ENCODE assay signal across 20 cellular contexts in the genomic region with DNA sequence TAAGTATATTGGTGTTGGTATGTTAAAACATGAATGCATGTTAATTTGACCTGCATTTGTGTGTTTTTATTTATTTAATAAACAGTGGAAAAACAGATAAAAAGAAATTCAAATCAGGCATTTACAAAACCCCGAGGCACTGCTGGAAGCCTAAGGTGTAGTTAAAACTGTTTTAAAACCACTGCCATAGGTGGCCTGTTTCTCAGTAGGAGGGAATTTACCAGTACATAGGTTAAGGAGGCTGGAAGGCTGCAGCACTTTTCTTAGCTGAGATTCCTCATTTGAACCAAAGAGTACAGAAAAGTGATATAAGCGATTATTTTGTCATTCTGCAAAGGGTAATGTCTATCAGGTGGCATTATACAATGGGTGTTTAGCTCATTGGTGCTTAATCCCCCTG.
"Had no signal": no experiment of that assay in that cellular context is flagged by ENCODE, and none has a peak within 500 bp of the region (broad histone marks: within the 10 kb centered on the region; RNA-seq: fewer than 3 reads in every experiment).

No MANE protein-coding gene starts in this region.

- H3K27ac Mint-ChIP-seq: activated CD4-positive, alpha-beta T cell treated with anti-CD3 and anti-CD28 coated beads, Interleukin-2, amount 10 ng/mL, durations not matched to agents 24 days and 14 days; activated CD8-positive, alpha-beta memory T cell treated with anti-CD3 and anti-CD28 coated beads, Interleukin-2, amount 10 ng/mL, durations not matched to agents 7 days and 5 days; activated CD8-positive, alpha-beta T cell treated with anti-CD3 and anti-CD28 coated beads for 36 hours; activated naive CD8-positive, alpha-beta T cell treated with anti-CD3 and anti-CD28 coated beads, Interleukin-2, amount 10 ng/mL, durations not matched to agents 7 days and 5 days; activated T-helper 17 cell treated with anti-CD3 and anti-CD28 coated beads, Interleukin-2, amount 50 U/mL, for 72 hours; stimulated activated naive CD8-positive, alpha-beta T cell treated with anti-CD3 and anti-CD28 coated beads, Interleukin-15, Interleukin-2, amounts not matched to agents 100 ng/mL and 50 ng/mL, for 24 hours had no signal

- H3K9me3 Mint-ChIP-seq: activated CD4-positive, alpha-beta T cell treated with anti-CD3 and anti-CD28 coated beads, Interleukin-2, amount 10 ng/mL, durations not matched to agents 24 days and 14 days; activated CD8-positive, alpha-beta T cell treated with anti-CD3 and anti-CD28 coated beads for 36 hours; activated naive CD8-positive, alpha-beta T cell treated with anti-CD3 and anti-CD28 coated beads, Interleukin-2, amount 10 ng/mL, durations not matched to agents 7 days and 5 days; activated T-helper 17 cell treated with anti-CD3 and anti-CD28 coated beads, Interleukin-2, amount 50 U/mL, for 72 hours; effector memory CD8-positive, alpha-beta T cell; natural killer cell; stimulated activated naive CD8-positive, alpha-beta T cell treated with anti-CD3 and anti-CD28 coated beads, Interleukin-15, Interleukin-2, amounts not matched to agents 100 ng/mL and 50 ng/mL, for 24 hours had no signal

- H3K4me3 Mint-ChIP-seq: activated CD4-positive, alpha-beta T cell treated with anti-CD3 and anti-CD28 coated beads, Interleukin-2, amount 10 ng/mL, durations not matched to agents 24 days and 14 days; activated CD8-positive, alpha-beta memory T cell treated with anti-CD3 and anti-CD28 coated beads, Interleukin-2, amount 10 ng/mL, durations not matched to agents 7 days and 5 days; activated CD8-positive, alpha-beta T cell treated with anti-CD3 and anti-CD28 coated beads for 36 hours; activated naive CD8-positive, alpha-beta T cell treated with anti-CD3 and anti-CD28 coated beads, Interleukin-2, amount 10 ng/mL, durations not matched to agents 7 days and 5 days; activated T-helper 17 cell treated with anti-CD3 and anti-CD28 coated beads, Interleukin-2, amount 50 U/mL, for 72 hours; effector memory CD8-positive, alpha-beta T cell; natural killer cell; stimulated activated naive CD8-positive, alpha-beta T cell treated with anti-CD3 and anti-CD28 coated beads, Interleukin-15, Interleukin-2, amounts not matched to agents 100 ng/mL and 50 ng/mL, for 24 hours had no signal

- H3K4me1 Mint-ChIP-seq: activated CD4-positive, alpha-beta T cell treated with anti-CD3 and anti-CD28 coated beads, Interleukin-2, amount 10 ng/mL, durations not matched to agents 24 days and 14 days; activated CD8-positive, alpha-beta memory T cell treated with anti-CD3 and anti-CD28 coated beads, Interleukin-2, amount 10 ng/mL, durations not matched to agents 7 days and 5 days; activated naive CD8-positive, alpha-beta T cell treated with anti-CD3 and anti-CD28 coated beads, Interleukin-2, amount 10 ng/mL, durations not matched to agents 7 days and 5 days had no signal

- DNase-seq: activated CD4-positive, alpha-beta T cell treated with anti-CD3 and anti-CD28 coated beads, Interleukin-2, amount 10 ng/mL, durations not matched to agents 24 days and 14 days; activated CD8-positive, alpha-beta memory T cell treated with anti-CD3 and anti-CD28 coated beads, Interleukin-2, amount 10 ng/mL, durations not matched to agents 7 days and 5 days; activated CD8-positive, alpha-beta T cell treated with anti-CD3 and anti-CD28 coated beads for 36 hours; activated naive CD4-positive, alpha-beta T cell; activated naive CD8-positive, alpha-beta T cell treated with anti-CD3 and anti-CD28 coated beads, Interleukin-2, amount 10 ng/mL, durations not matched to agents 7 days and 5 days; amygdala; colonic mucosa; dorsolateral prefrontal cortex; effector memory CD8-positive, alpha-beta T cell; glutamatergic neuron; lower lobe of right lung; midbrain; natural killer cell; right cardiac atrium; stimulated activated CD4-positive, alpha-beta T cell treated with anti-CD3 and anti-CD28 coated beads, Interleukin-4, amount 100 ng/mL, for 24 hours; substantia nigra; thyroid gland had no signal

- H3K27me3 Mint-ChIP-seq: activated CD4-positive, alpha-beta T cell treated with anti-CD3 and anti-CD28 coated beads, Interleukin-2, amount 10 ng/mL, durations not matched to agents 24 days and 14 days; activated CD8-positive, alpha-beta memory T cell treated with anti-CD3 and anti-CD28 coated beads, Interleukin-2, amount 10 ng/mL, durations not matched to agents 7 days and 5 days; activated CD8-positive, alpha-beta T cell treated with anti-CD3 and anti-CD28 coated beads for 36 hours; activated naive CD8-positive, alpha-beta T cell treated with anti-CD3 and anti-CD28 coated beads, Interleukin-2, amount 10 ng/mL, durations not matched to agents 7 days and 5 days; activated T-helper 17 cell treated with anti-CD3 and anti-CD28 coated beads, Interleukin-2, amount 50 U/mL, for 72 hours; effector memory CD8-positive, alpha-beta T cell; stimulated activated naive CD8-positive, alpha-beta T cell treated with anti-CD3 and anti-CD28 coated beads, Interleukin-15, Interleukin-2, amounts not matched to agents 100 ng/mL and 50 ng/mL, for 24 hours had no signal

- H3K36me3 Mint-ChIP-seq: natural killer cell had no signal

- ATAC-seq: activated CD4-positive, CD25-positive, alpha-beta regulatory T cell treated with anti-CD3 and anti-CD28 coated beads, Interleukin-2, amount 50 U/mL, for 24 hours; activated CD8-positive, alpha-beta memory T cell treated with anti-CD3 and anti-CD28 coated beads, Interleukin-2, amount 10 ng/mL, durations not matched to agents 7 days and 5 days; activated CD8-positive, alpha-beta T cell treated with anti-CD3 and anti-CD28 coated beads for 36 hours; activated T-helper 17 cell treated with anti-CD3 and anti-CD28 coated beads, Interleukin-2, amount 50 U/mL, for 72 hours; effector memory CD8-positive, alpha-beta T cell; lower lobe of right lung; natural killer cell; right cardiac atrium had no signal
